In genomic region chr12:125971981-125972380, GRCh38 we compare ENCODE assay signal across 37 cellular contexts.
"Had no signal": no experiment of that assay in that cellular context is flagged by ENCODE, and none has a peak within 500 bp of the region (broad histone marks: within the 10 kb centered on the region; RNA-seq: fewer than 3 reads in every experiment).

No MANE protein-coding gene starts in this region.

- H3K4me3 ChIP-seq: adrenal gland, ascending aorta, body of pancreas, breast epithelium, cardiac muscle cell had no signal

- H3K9me3 ChIP-seq: adrenal gland, ascending aorta, body of pancreas, breast epithelium had no signal

- H3K9me3 Mint-ChIP-seq: activated naive CD4-positive, alpha-beta T cell treated with anti-CD3 and anti-CD28 coated beads for 36 hours; activated naive CD8-positive, alpha-beta T cell treated with anti-CD3 and anti-CD28 coated beads for 36 hours; activated naive CD8-positive, alpha-beta T cell treated with anti-CD3 and anti-CD28 coated beads, Interleukin-2, amount 10 ng/mL, durations not matched to agents 7 days and 5 days; activated naive CD8-positive, alpha-beta T cell treated with anti-CD3 and anti-CD28 coated beads, Interleukin-2, amount 50 U/mL, for 24 hours; activated T-cell treated with anti-CD3 and anti-CD28 coated beads, Interleukin-2, amount 50 U/mL, for 4 hours; activated T-helper 17 cell treated with anti-CD3 and anti-CD28 coated beads, Interleukin-2, amount 50 U/mL, for 72 hours had no signal

- H3K4me1 Mint-ChIP-seq: activated naive CD4-positive, alpha-beta T cell treated with anti-CD3 and anti-CD28 coated beads, Interleukin-2, amount 10 ng/mL, durations not matched to agents 7 days and 5 days; activated naive CD4-positive, alpha-beta T cell treated with anti-CD3 and anti-CD28 coated beads, Interleukin-2, amount 50 U/mL, for 24 hours; activated naive CD8-positive, alpha-beta T cell treated with anti-CD3 and anti-CD28 coated beads for 36 hours; activated naive CD8-positive, alpha-beta T cell treated with anti-CD3 and anti-CD28 coated beads, Interleukin-2, amount 10 ng/mL, durations not matched to agents 7 days and 5 days; activated naive CD8-positive, alpha-beta T cell treated with anti-CD3 and anti-CD28 coated beads, Interleukin-2, amount 50 U/mL, for 24 hours; activated T-helper 17 cell treated with anti-CD3 and anti-CD28 coated beads, Interleukin-2, amount 50 U/mL, for 72 hours; brain; central memory CD8-positive, alpha-beta T cell had no signal

- H3K27ac ChIP-seq: adrenal gland, ascending aorta, body of pancreas, brain microvascular endothelial cell, breast epithelium, cardiac muscle cell had no signal

- H3K4me3 Mint-ChIP-seq: activated naive CD4-positive, alpha-beta T cell treated with anti-CD3 and anti-CD28 coated beads for 36 hours; activated naive CD4-positive, alpha-beta T cell treated with anti-CD3 and anti-CD28 coated beads, Interleukin-2, amount 10 ng/mL, durations not matched to agents 7 days and 5 days; activated naive CD4-positive, alpha-beta T cell treated with anti-CD3 and anti-CD28 coated beads, Interleukin-2, amount 50 U/mL, for 24 hours; activated naive CD8-positive, alpha-beta T cell; activated naive CD8-positive, alpha-beta T cell treated with anti-CD3 and anti-CD28 coated beads for 36 hours; activated naive CD8-positive, alpha-beta T cell treated with anti-CD3 and anti-CD28 coated beads, Interleukin-2, amount 10 ng/mL, durations not matched to agents 7 days and 5 days; activated naive CD8-positive, alpha-beta T cell treated with anti-CD3 and anti-CD28 coated beads, Interleukin-2, amount 50 U/mL, for 24 hours; activated T-cell treated with anti-CD3 and anti-CD28 coated beads, Interleukin-2, amount 50 U/mL, for 24 hours; activated T-cell treated with anti-CD3 and anti-CD28 coated beads, Interleukin-2, amount 50 U/mL, for 4 hours; activated T-cell treated with anti-CD3 and anti-CD28 coated beads, Interleukin-2, amount 50 U/mL, for 72 hours; activated T-helper 1 cell treated with anti-CD3 and anti-CD28 coated beads, Interleukin-12 subunit alpha, Interleukin-12 subunit beta, Interleukin-2, Interleukin-4 antibody, amounts not matched to agents 30 ng/mL and 10 ng/mL and 1 ng/mL, durations not matched to agents 14 hours and 24 hours and 36 hours; activated T-helper 17 cell treated with anti-CD3 and anti-CD28 coated beads, Interleukin-2, amount 50 U/mL, for 72 hours; brain; central memory CD8-positive, alpha-beta T cell had no signal

- H3K27me3 ChIP-seq: adrenal gland, ascending aorta, body of pancreas, brain microvascular endothelial cell, cardiac muscle cell had no signal

- H3K36me3 Mint-ChIP-seq: activated naive CD4-positive, alpha-beta T cell treated with anti-CD3 and anti-CD28 coated beads, Interleukin-2, amount 10 ng/mL, durations not matched to agents 7 days and 5 days; activated naive CD4-positive, alpha-beta T cell treated with anti-CD3 and anti-CD28 coated beads, Interleukin-2, amount 50 U/mL, for 24 hours; activated naive CD4-positive, alpha-beta T cell treated with anti-CD3 and anti-CD28 coated beads, Interleukin-2, amount 50 U/mL, for 72 hours; activated naive CD8-positive, alpha-beta T cell; activated naive CD8-positive, alpha-beta T cell treated with anti-CD3 and anti-CD28 coated beads for 36 hours; activated naive CD8-positive, alpha-beta T cell treated with anti-CD3 and anti-CD28 coated beads, Interleukin-2, amount 10 ng/mL, durations not matched to agents 7 days and 5 days; brain had no signal

- H3K36me3 ChIP-seq: adrenal gland, ascending aorta, brain microvascular endothelial cell, breast epithelium, cardiac muscle cell had no signal

- DNase-seq: activated effector memory CD4-positive, alpha-beta T cell treated with anti-CD3 and anti-CD28 coated beads, Interleukin-2, amount 50 U/mL, for 16 hours; activated effector memory CD4-positive, alpha-beta T cell treated with Interleukin-2 at 50 U/mL for 16 hours; activated gamma-delta T cell; activated gamma-delta T cell treated with Interleukin-2 at 50 U/mL for 16 hours; activated naive CD4-positive, alpha-beta T cell; activated naive CD4-positive, alpha-beta T cell treated with anti-CD3 and anti-CD28 coated beads for 36 hours; activated naive CD4-positive, alpha-beta T cell treated with anti-CD3 and anti-CD28 coated beads, Interleukin-2, amount 10 ng/mL, durations not matched to agents 7 days and 5 days; activated naive CD4-positive, alpha-beta T cell treated with anti-CD3 and anti-CD28 coated beads, Interleukin-2, amount 50 U/mL, for 16 hours; activated naive CD4-positive, alpha-beta T cell treated with Interleukin-2 at 50 U/mL for 16 hours; activated naive CD8-positive, alpha-beta T cell treated with anti-CD3 and anti-CD28 coated beads for 36 hours; activated naive CD8-positive, alpha-beta T cell treated with anti-CD3 and anti-CD28 coated beads, Interleukin-2, amount 10 ng/mL, durations not matched to agents 7 days and 5 days; activated naive CD8-positive, alpha-beta T cell treated with anti-CD3 and anti-CD28 coated beads, Interleukin-2, amount 50 U/mL, for 24 hours; activated T-cell treated with anti-CD3 and anti-CD28 coated beads, Interleukin-2, amount 50 U/mL, for 24 hours; activated T-cell treated with anti-CD3 and anti-CD28 coated beads, Interleukin-2, amount 50 U/mL, for 4 hours; activated T-cell treated with anti-CD3 and anti-CD28 coated beads, Interleukin-2, amount 50 U/mL, for 48 hours; activated T-cell treated with anti-CD3 and anti-CD28 coated beads, Interleukin-2, amount 50 U/mL, for 72 hours; adrenal gland; amniotic stem cell; amygdala; anterior cingulate cortex; aorta; body of pancreas; brain microvascular endothelial cell; caudate nucleus; central memory CD4-positive, alpha-beta T cell; cerebellar nuclear complex had no signal

- H3K27me3 Mint-ChIP-seq: activated naive CD4-positive, alpha-beta T cell treated with anti-CD3 and anti-CD28 coated beads, Interleukin-2, amount 10 ng/mL, durations not matched to agents 7 days and 5 days; activated naive CD4-positive, alpha-beta T cell treated with anti-CD3 and anti-CD28 coated beads, Interleukin-2, amount 50 U/mL, for 24 hours; activated naive CD8-positive, alpha-beta T cell; activated naive CD8-positive, alpha-beta T cell treated with anti-CD3 and anti-CD28 coated beads for 36 hours; activated naive CD8-positive, alpha-beta T cell treated with anti-CD3 and anti-CD28 coated beads, Interleukin-2, amount 10 ng/mL, durations not matched to agents 7 days and 5 days; activated naive CD8-positive, alpha-beta T cell treated with anti-CD3 and anti-CD28 coated beads, Interleukin-2, amount 50 U/mL, for 24 hours; activated T-cell treated with anti-CD3 and anti-CD28 coated beads, Interleukin-2, amount 50 U/mL, for 24 hours; activated T-helper 17 cell treated with anti-CD3 and anti-CD28 coated beads, Interleukin-2, amount 50 U/mL, for 72 hours; central memory CD8-positive, alpha-beta T cell had no signal

- H3K27ac Mint-ChIP-seq: activated naive CD4-positive, alpha-beta T cell treated with anti-CD3 and anti-CD28 coated beads for 36 hours; activated naive CD4-positive, alpha-beta T cell treated with anti-CD3 and anti-CD28 coated beads, Interleukin-2, amount 10 ng/mL, durations not matched to agents 7 days and 5 days; activated naive CD4-positive, alpha-beta T cell treated with anti-CD3 and anti-CD28 coated beads, Interleukin-2, amount 50 U/mL, for 24 hours; activated naive CD4-positive, alpha-beta T cell treated with anti-CD3 and anti-CD28 coated beads, Interleukin-2, amount 50 U/mL, for 72 hours; activated naive CD8-positive, alpha-beta T cell; activated naive CD8-positive, alpha-beta T cell treated with anti-CD3 and anti-CD28 coated beads for 36 hours; activated naive CD8-positive, alpha-beta T cell treated with anti-CD3 and anti-CD28 coated beads, Interleukin-2, amount 10 ng/mL, durations not matched to agents 7 days and 5 days; activated naive CD8-positive, alpha-beta T cell treated with anti-CD3 and anti-CD28 coated beads, Interleukin-2, amount 50 U/mL, for 24 hours; activated T-cell treated with anti-CD3 and anti-CD28 coated beads, Interleukin-2, amount 50 U/mL, for 24 hours; activated T-cell treated with anti-CD3 and anti-CD28 coated beads, Interleukin-2, amount 50 U/mL, for 72 hours; activated T-helper 1 cell treated with anti-CD3 and anti-CD28 coated beads, Interleukin-12 subunit alpha, Interleukin-12 subunit beta, Interleukin-2, Interleukin-4 antibody, amounts not matched to agents 30 ng/mL and 10 ng/mL and 1 ng/mL, durations not matched to agents 14 hours and 24 hours and 36 hours; activated T-helper 17 cell treated with anti-CD3 and anti-CD28 coated beads, Interleukin-2, amount 50 U/mL, for 72 hours; activated T-helper 2 cell treated with anti-CD3 and anti-CD28 coated beads, Interferon-gamma antibody, Interleukin-2, Interleukin-4, amounts not matched to agents 10 μg/mL and 5 μg/mL and 100 μg/mL, durations not matched to agents 14 hours and 24 hours and 36 hours; brain had no signal

- H3K4me1 ChIP-seq: adrenal gland, ascending aorta, body of pancreas, breast epithelium had no signal
